20 cellular contexts compared by ENCODE assay signal in the genomic region with DNA sequence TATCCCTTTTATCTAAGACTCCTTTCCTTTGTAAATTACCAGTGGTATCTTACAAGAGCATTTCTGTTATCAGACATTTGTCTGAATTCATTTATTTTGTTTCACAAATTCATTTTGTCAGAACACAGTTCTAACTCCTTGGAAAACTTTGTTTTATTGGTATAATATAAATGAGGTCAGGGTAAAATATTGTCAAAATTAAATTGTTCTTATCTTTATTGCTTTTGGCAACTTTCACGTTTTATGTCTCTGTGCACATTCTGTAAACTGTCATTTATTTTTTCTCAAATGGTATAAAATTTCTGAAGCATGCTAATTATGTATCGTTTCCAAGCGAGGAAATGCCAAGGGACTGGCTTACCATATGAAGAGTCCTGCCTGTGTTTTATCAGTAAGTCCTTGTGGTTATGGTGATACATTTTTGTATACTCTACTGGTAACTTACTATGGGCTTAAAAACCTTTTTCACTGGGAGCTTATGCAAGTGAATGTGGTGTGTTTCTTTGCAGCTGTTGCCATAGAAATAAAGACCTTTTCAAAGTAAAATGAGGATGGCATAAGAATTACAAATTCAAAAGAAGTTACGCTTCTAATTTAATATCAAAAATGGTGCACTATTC.
"Had no signal": no experiment of that assay in that cellular context is flagged by ENCODE, and none has a peak within 500 bp of the region (broad histone marks: within the 10 kb centered on the region; RNA-seq: fewer than 3 reads in every experiment).

No MANE protein-coding gene starts in this region.

- H3K4me3 ChIP-seq: lower lobe of right lung, thyroid gland had no signal

- H3K4me1 ChIP-seq: foreskin keratinocyte, lower lobe of right lung, thyroid gland had no signal

- H3K27ac ChIP-seq: foreskin keratinocyte, lower lobe of right lung, thyroid gland had no signal

- H3K36me3 ChIP-seq: lower lobe of right lung, thyroid gland had no signal

- ATAC-seq: foreskin keratinocyte; left lobe of liver; lower lobe of right lung; naive thymus-derived CD4-positive, alpha-beta T cell; stimulated activated naive CD8-positive, alpha-beta T cell treated with anti-CD3 and anti-CD28 coated beads, Interleukin-15, Interleukin-2, amounts not matched to agents 100 U/mL and 50 U/mL, for 24 hours had no signal

- DNase-seq: activated CD4-positive, alpha-beta T cell treated with anti-CD3 and anti-CD28 coated beads for 4 hours; activated CD4-positive, alpha-beta T cell treated with anti-CD3 and anti-CD28 coated beads, Interleukin-2, amount 50 U/mL, for 48 hours; activated CD4-positive, CD25-positive, alpha-beta regulatory T cell; activated naive CD4-positive, alpha-beta T cell treated with Interleukin-2 at 50 U/mL for 16 hours; activated naive CD8-positive, alpha-beta T cell treated with anti-CD3 and anti-CD28 coated beads, Interleukin-2, amount 10 ng/mL, durations not matched to agents 7 days and 5 days; activated T-cell treated with anti-CD3 and anti-CD28 coated beads, Interleukin-2, amount 50 U/mL, for 48 hours; amniotic stem cell; cerebellar nuclear complex; effector CD4-positive, alpha-beta T cell; foreskin keratinocyte; kidney; lower lobe of right lung; naive thymus-derived CD4-positive, alpha-beta T cell; retina; stimulated activated CD4-positive, alpha-beta T cell treated with anti-CD3 and anti-CD28 coated beads, Interleukin-12 subunit alpha, Interleukin-12 subunit beta, amount 100 ng/mL, for 4 hours; stimulated activated CD4-positive, alpha-beta T cell treated with anti-CD3 and anti-CD28 coated beads, Interleukin-4, amount 100 ng/mL, for 4 hours; stimulated activated naive CD8-positive, alpha-beta T cell treated with anti-CD3 and anti-CD28 coated beads, Interleukin-15, Interleukin-2, amounts not matched to agents 100 U/mL and 50 U/mL, for 24 hours; T-helper 9 cell; thyroid gland had no signal

- H3K9me3 ChIP-seq: lower lobe of right lung, thyroid gland had no signal
